In the genomic region with DNA sequence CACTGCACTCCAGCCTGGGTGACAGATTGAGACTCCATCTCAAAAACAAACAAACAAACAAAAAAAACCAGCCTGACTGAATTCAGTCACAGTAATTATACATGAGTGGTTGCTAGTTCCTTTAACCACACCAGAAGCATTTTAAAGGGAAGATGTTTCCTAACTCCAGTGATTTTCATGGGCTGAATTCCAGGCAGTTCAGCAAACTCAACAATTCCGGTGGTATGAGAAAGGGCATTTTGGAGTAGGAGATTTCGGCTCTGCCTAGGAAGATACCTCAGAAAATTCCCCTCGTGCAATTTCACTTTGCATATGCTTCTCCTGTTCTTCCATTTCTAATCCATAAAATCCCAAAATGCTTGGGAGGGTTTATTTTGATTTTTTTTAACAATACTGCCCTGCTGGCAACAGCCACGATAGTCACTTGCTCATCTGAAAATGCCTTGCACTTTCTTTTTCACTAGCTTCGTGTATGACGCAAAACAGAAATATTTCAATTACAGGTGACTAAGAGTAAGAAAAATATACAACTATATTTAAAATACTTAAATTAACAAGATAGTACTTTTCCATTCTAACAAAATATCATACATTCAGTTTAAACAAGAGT, we compare ENCODE assay signal across 13 cellular contexts. TPM values are rescaled to one million over a fixed set of nuclear protein-coding genes. Genes with fewer than 3 reads are reported as not detected.
DNase-seq lines count a peak whose midpoint lies in the region; ATAC-seq and TF ChIP-seq lines count a peak whose summit lies in the region.
"Had no signal": no experiment of that assay in that cellular context is flagged by ENCODE, and none has a peak within 500 bp of the region (broad histone marks: within the 10 kb centered on the region; RNA-seq: fewer than 3 reads in every experiment).

No MANE protein-coding gene starts in this region.

- no peak overlapping the region for H3K14ac ChIP-seq in H9 (ENCODE audit: insufficient read depth, low read length)

- no peak overlapping the region for H3T11ph ChIP-seq in H9 (ENCODE audit: low read length)

- H2BK20ac ChIP-seq in H9 (ENCODE audit: low read depth, low read length, poor library complexity, severe bottlenecking): no peak overlapping the region

- no peak overlapping the region for H2BK15ac ChIP-seq in H9 (ENCODE audit: low read depth, low read length)

- no CpG with 5 or more reads among the region's 6 CpGs for WGBS in H9 (ENCODE audit: extremely low coverage, insufficient read length, low lambda C conversion rate)

- H2BK5ac ChIP-seq in H9 (ENCODE audit: insufficient read length, low read length): no peak overlapping the region

- no peak overlapping the region for H4K91ac ChIP-seq in H9 (ENCODE audit: insufficient read length, low read depth, low read length)

- no peak overlapping the region for H3K4me3 Mint-ChIP-seq in H9
- no peak overlapping the region for H3K4me3 Mint-ChIP-seq in immature natural killer cell
- H3K4me3 Mint-ChIP-seq: B cell; natural killer cell; T-helper 2 cell treated with Interferon-gamma antibody and Interleukin-4, amounts not matched to agents 5 μg/mL and 100 μg/mL, for 36 hours had no signal

- H2AFZ ChIP-seq in H9 (ENCODE audit: low read length): no peak overlapping the region

- H3K27ac ChIP-seq in H9 (ENCODE audit: insufficient read length, low read depth, low read length): no peak overlapping the region

- H3K9me3 Mint-ChIP-seq in H9 (no peaks in the 10 kb centered on the region), immature natural killer cell (peaks cover 0 to 1% (median 0%) of the 10 kb centered on the region in 6 donors)
- H3K9me3 Mint-ChIP-seq: natural killer cell; T-helper 2 cell treated with Interferon-gamma antibody and Interleukin-4, amounts not matched to agents 5 μg/mL and 100 μg/mL, for 36 hours had no signal

- no peak overlapping the region for H3K4me3 ChIP-seq in fibroblast of villous mesenchyme (ENCODE audit: low read depth, low read length)

- H3K56ac ChIP-seq in H9 (ENCODE audit: insufficient read length, low read depth, low read length): no peak overlapping the region

- H3K4me2 ChIP-seq in H9 (ENCODE audit: insufficient read depth, insufficient read length, low read length): no peak overlapping the region

- H3K27me3 Mint-ChIP-seq in H9 (ENCODE audit: low read depth): no peaks in the 10 kb centered on the region
- H3K27me3 Mint-ChIP-seq in immature natural killer cell (ENCODE audit: low read depth in 3 of 3): peaks cover 0 to 2% (median 0%) of the 10 kb centered on the region in 3 donors
- H3K27me3 Mint-ChIP-seq: B cell had no signal

- H3K27me3 ChIP-seq in H9 (ENCODE audit: insufficient read depth, low read length): no peaks in the 10 kb centered on the region

- H2BK120ac ChIP-seq in H9 (ENCODE audit: low read depth, low read length, poor library complexity, severe bottlenecking): no peak overlapping the region

- peaks cover 2 to 7% of the 10 kb centered on the region in 2 experiments; a peak in 3 of 4 replicates for H3K4me1 Mint-ChIP-seq in H9
- no peaks in the 10 kb centered on the region for H3K4me1 Mint-ChIP-seq in immature natural killer cell
- H3K4me1 Mint-ChIP-seq: B cell, natural killer cell had no signal

- no peaks in the 10 kb centered on the region for H3K4me1 ChIP-seq in H9 (ENCODE audit: insufficient read depth, low read length)

- no peaks in the 10 kb centered on the region for H3K23me2 ChIP-seq in H9 (ENCODE audit: insufficient read length, low read depth, low read length, poor library complexity, severe bottlenecking)

- no peak overlapping the region for H3K4ac ChIP-seq in H9 (ENCODE audit: low read depth, low read length)

- no peak overlapping the region for H4K5ac ChIP-seq in H9 (ENCODE audit: insufficient read length, low read depth, low read length)

- H3K9me3 ChIP-seq in H9 (ENCODE audit: control insufficient read depth, low read depth, low read length): no peaks in the 10 kb centered on the region

- ATAC-seq in GM19035 (IDR thresholded peaks at IDR 0.05; ENCODE audit: unreplicated experiment) (peak; percentile 60), HG02970 (IDR thresholded peaks at IDR 0.05; ENCODE audit: low FRiP score, unreplicated experiment) (no peak)
- ATAC-seq: natural killer cell had no signal

- H4K8ac ChIP-seq in H9 (replicated peaks; ENCODE audit: insufficient read length, low read depth, low read length): no peak overlapping the region

- no peak for TF ChIP-seq CTCF in fibroblast of villous mesenchyme (IDR thresholded peaks at IDR 0.05; ENCODE audit: insufficient read depth, low read depth, low read length)
- no peak for TF ChIP-seq CTCF in H9 (conservative IDR thresholded peaks at IDR 0.05)

- H3K27ac Mint-ChIP-seq in H9 (no peak overlapping the region), immature natural killer cell (no peak overlapping the region)
- H3K27ac Mint-ChIP-seq: B cell; natural killer cell; T-helper 2 cell treated with Interferon-gamma antibody and Interleukin-4, amounts not matched to agents 5 μg/mL and 100 μg/mL, for 36 hours had no signal

- DNase-seq in A172 (ENCODE audit: low spot score) (peak; percentile 47), RPMI7951 (ENCODE audit: low read depth) (peak; percentile 55), fibroblast of villous mesenchyme (ENCODE audit: low read depth) (peak; percentile 54), DMS153 (lab: John Stamatoyannopoulos, UW) (no peak), H9 (no peak), immature natural killer cell (no peak)
- DNase-seq: amniotic stem cell, natural killer cell, NCI-H1417 treated with DMSO at 0.1 percent for 48 hours had no signal

- H3K36me3 Mint-ChIP-seq in H9 (ENCODE audit: insufficient read depth in 1 of 3, low read depth in 3 of 3): peaks cover 12 to 36% (median 13%) of the 10 kb centered on the region in 3 experiments
- H3K36me3 Mint-ChIP-seq in immature natural killer cell: no peaks in the 10 kb centered on the region
- H3K36me3 Mint-ChIP-seq: natural killer cell had no signal

- no peaks in the 10 kb centered on the region for H3K79me2 ChIP-seq in H9 (ENCODE audit: insufficient read depth, low read length)

- H3K9ac ChIP-seq in H9 (ENCODE audit: extremely low read depth, insufficient read length, low read length): no peak overlapping the region

- H3K18ac ChIP-seq in H9 (ENCODE audit: insufficient read length, low read depth, low read length): no peak overlapping the region

- no peak overlapping the region for H2AK5ac ChIP-seq in H9 (ENCODE audit: insufficient read length, low read length)

- H2BK12ac ChIP-seq in H9 (ENCODE audit: insufficient read length, low read depth, low read length): no peak overlapping the region

- H4K20me1 ChIP-seq in H9 (ENCODE audit: control insufficient read depth, insufficient read depth, insufficient read length): no peaks in the 10 kb centered on the region

- no peak overlapping the region for H3K23ac ChIP-seq in H9 (ENCODE audit: insufficient read length, low read depth, low read length)

- no peaks in the 10 kb centered on the region for H3K79me1 ChIP-seq in H9 (ENCODE audit: insufficient read depth, low read depth, low read length, poor library complexity, severe bottlenecking)

RNA-seq across cellular contexts. Expression of gene IPCEF1, which starts 48.3 kb away (rescaled TPM):
- 0.17 and 0.47 TPM in 2 replicates for total RNA-seq in A172 (2014; rRNA removed; shearing (Covaris generic))
- total RNA-seq in RPMI7951 (2014; rRNA removed; shearing (Covaris generic)): under 0.01 and 0.59 TPM in 2 replicates
- total RNA-seq in fibroblast of villous mesenchyme: 0.32 and 0.86 TPM in 2 replicates
- total RNA-seq in H9 (2021): 0.48 and 0.77 TPM in 2 replicates
- 10 to 100 TPM; 31.2 to 54.3 (median 35.2) TPM for polyA plus RNA-seq in immature natural killer cell

Comparison
In these comparisons a context has a peak if more than half of its experiments do, and no peak if none do; other contexts are left out.
1. DNase-seq: peak in A172 (single experiment), RPMI7951 (single experiment) and fibroblast of villous mesenchyme (single experiment); none in DMS153 (single experiment), H9 (single experiment) and immature natural killer cell (0 of 3).